ENCODE assay signal across 11 cellular contexts in the genomic region with DNA sequence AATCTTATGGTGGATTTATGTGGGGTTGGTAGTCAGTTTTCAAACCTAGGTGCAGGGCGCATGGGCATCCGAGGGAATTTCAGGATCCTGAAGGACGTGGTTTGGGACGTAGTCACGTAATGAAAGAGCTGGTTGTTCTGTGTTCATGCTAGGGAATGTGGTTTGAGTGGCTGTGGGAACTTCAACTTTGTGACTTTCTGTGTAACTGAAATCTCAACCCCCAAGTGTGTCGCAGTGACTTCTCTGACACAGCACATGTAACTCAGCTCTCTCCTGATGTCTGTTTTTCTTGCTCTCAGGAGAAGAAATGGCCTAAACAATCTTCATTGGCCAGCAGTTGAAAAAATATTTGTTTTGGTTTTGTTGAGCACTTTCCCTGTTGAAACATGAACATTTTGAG.
DNase-seq lines count a peak whose midpoint lies in the region; ATAC-seq, FAIRE-seq and TF ChIP-seq lines count a peak whose summit lies in the region.
"Had no signal": no experiment of that assay in that cellular context is flagged by ENCODE, and none has a peak within 500 bp of the region (broad histone marks: within the 10 kb centered on the region; RNA-seq: fewer than 3 reads in every experiment).

No MANE protein-coding gene starts in this region.

- no peaks in the 10 kb centered on the region for H3K9me3 ChIP-seq in ascending aorta
- H3K9me3 ChIP-seq in HepG2 (ENCODE audit: low read length): no peaks in the 10 kb centered on the region
- no peaks in the 10 kb centered on the region for H3K9me3 ChIP-seq in thoracic aorta

- no peak for TF ChIP-seq POLR2A in HepG2 (IDR thresholded peaks at IDR 0.05; ENCODE audit: insufficient read depth in 1 of 2, low read depth in 2 of 2, low read length in 2 of 2)

- CTCF ChIA-PET in HepG2 (lab: Yijun Ruan, JAX; ENCODE audit: low intra/inter-chr PET ratio, low total read pairs): no interaction called here

- peak overlapping the region; percentile 45 for H2AFZ ChIP-seq in HepG2 (ENCODE audit: low read length)

- no peak for FAIRE-seq in HepG2 (lab: Jason Lieb, UNC)
- FAIRE-seq: TTC549 had no signal

- peaks cover 14 to 38% of the 10 kb centered on the region in 2 donors for H3K4me1 ChIP-seq in ascending aorta
- peaks cover 21% of the 10 kb centered on the region for H3K4me1 ChIP-seq in HepG2 (ENCODE audit: insufficient read depth, low read length)
- peaks cover 28 to 50% of the 10 kb centered on the region in 2 donors for H3K4me1 ChIP-seq in thoracic aorta (ENCODE audit: control insufficient read depth in 1 of 2, low read depth in 2 of 2)

- ATAC-seq in HepG2: no peak; the same call in 2 of the 3 replicates
- ATAC-seq in thoracic aorta (ENCODE audit: insufficient number of reproducible peaks, low FRiP score, low read depth): peak; percentile 50
- no peak for ATAC-seq in GM19023 (IDR thresholded peaks at IDR 0.05; ENCODE audit: unreplicated experiment)
- ATAC-seq: esophagus mucosa had no signal

- H3K9ac ChIP-seq in HepG2 (ENCODE audit: insufficient read depth, low read depth, low read length): no peak overlapping the region

- H3K36me3 ChIP-seq in ascending aorta: no peaks in the 10 kb centered on the region
- no peaks in the 10 kb centered on the region for H3K36me3 ChIP-seq in HepG2 (replicated peaks in 1 of 2; ENCODE audit: control insufficient read depth in 1 of 2, insufficient read depth in 2 of 2, low read length in 2 of 2)
- H3K36me3 ChIP-seq in thoracic aorta: no peaks in the 10 kb centered on the region

- H3K79me2 ChIP-seq in HepG2 (ENCODE audit: insufficient read depth, low read length): no peaks in the 10 kb centered on the region

- TF ChIP-seq CTCF in HL-60 (IDR thresholded peaks at IDR 0.05; ENCODE audit: insufficient read depth, low read length) (no peak), ascending aorta (IDR thresholded peaks at IDR 0.05) (no peak), HepG2 (CRISPR knock-in tag; IDR thresholded peaks at IDR 0.05) (no peak), thoracic aorta (IDR thresholded peaks at IDR 0.05) (no peak)

- TF ChIP-seq EP300 in HepG2 (IDR thresholded peaks at IDR 0.05; ENCODE audit: low read depth in 2 of 2, low read length in 2 of 2) (no peak), HepG2 (CRISPR knock-in tag; IDR thresholded peaks at IDR 0.05; ENCODE audit: borderline replicate concordance) (no peak)

- DNase-seq in HL-60 (ENCODE audit: low read depth in 1 of 2, low spot score in 1 of 2) (peak in 1 of 2 experiments; percentile 48), ascending aorta (ENCODE audit: low spot score in 2 of 2) (no peak), HepG2 (ENCODE audit: low spot score) (no peak), thoracic aorta (ENCODE audit: low spot score) (no peak), activated gamma-delta T cell treated with Interleukin-2 at 50 U/mL for 16 hours (no peak), NCI-H1436 treated with DMSO at 0.1 percent for 48 hours (lab: John Stamatoyannopoulos, UW) (no peak), 8988T (no peak)
- DNase-seq: NCI-H345 had no signal

- POLR2A ChIA-PET in HepG2 (lab: Yijun Ruan, JAX): no interaction called here

- peak overlapping the region; percentile 61 for H3K4me2 ChIP-seq in HepG2 (ENCODE audit: low read depth, low read length)

- intact Hi-C loops in ascending aorta (cut with DNase I) (loop anchor here (5.0 kb wide), 1 partner anchor 200 kb away; the partner anchor contains the start of genes KLLN and PTEN), HepG2 (cut with micrococcal nuclease; ENCODE audit: unreplicated experiment) (loop anchor here (2.0 kb wide), 1 partner anchor 18 kb away; no protein-coding TSS in a partner anchor)

- TF ChIP-seq RAD21 in HepG2 (CRISPR knock-in tag; IDR thresholded peaks at IDR 0.05): no peak

- no TSS peak for BruUV-seq in HepG2 (replicated peaks; lab: Mats Ljungman, UMichigan)

- 71% methylated on average over 6 of the region's 6 CpGs for WGBS in HepG2 (ENCODE audit: low lambda C conversion rate)

- H3K27ac ChIP-seq in HL-60 (replicated peaks) (peak overlapping the region; percentile 40), ascending aorta (peak overlapping the region; percentile 89 to 92), HepG2 (ENCODE audit: extremely low read length, insufficient read depth, low read length) (peak overlapping the region; percentile 7), thoracic aorta (peak overlapping the region; percentile 86 to 89)

- in situ Hi-C loops in HepG2 (cut with HindIII; ENCODE audit: extremely low pct_ligation_motif_present, low pct_unique_long_range_greater_than_20kb): no loop called here

- H3K4me3 ChIP-seq in HL-60 (replicated peaks; ENCODE audit: insufficient read depth, low read length) (no peak overlapping the region), ascending aorta (no peak overlapping the region), HepG2 (replicated peaks in 1 of 3; ENCODE audit: insufficient read depth in 1 of 3, low read depth in 2 of 3, low read length in 3 of 3) (no peak overlapping the region; a peak in 1 of 6 replicates), thoracic aorta (peak overlapping the region; percentile 0)

- no peaks in the 10 kb centered on the region for H4K20me1 ChIP-seq in HepG2 (ENCODE audit: insufficient read depth, low read length)

- H3K27me3 ChIP-seq in HL-60 (ENCODE audit: insufficient read depth, poor library complexity, severe bottlenecking) (no peaks in the 10 kb centered on the region), ascending aorta (no peaks in the 10 kb centered on the region), HepG2 (ENCODE audit: control insufficient read depth in 1 of 2, insufficient read depth in 2 of 2, low read length in 2 of 2) (no peaks in the 10 kb centered on the region), thoracic aorta (replicated peaks; ENCODE audit: insufficient read depth) (no peaks in the 10 kb centered on the region)

TF ChIP-seq in HepG2, 621 proteins besides CTCF, POLR2A, EP300 and RAD21:
- no peak for TF ChIP-seq ZNF788 (CRISPR knock-in tag; IDR thresholded peaks at IDR 0.05; ENCODE audit: borderline replicate concordance)
- TF ChIP-seq MZF1 (CRISPR knock-in tag; IDR thresholded peaks at IDR 0.05; ENCODE audit: borderline replicate concordance): no peak
- no peak for TF ChIP-seq CREM (IDR thresholded peaks at IDR 0.05)
- TF ChIP-seq CREM (CRISPR knock-in tag; IDR thresholded peaks at IDR 0.05): no peak
- TF ChIP-seq ZNF354B (CRISPR knock-in tag; IDR thresholded peaks at IDR 0.05): no peak
- TF ChIP-seq, protein P1, sequence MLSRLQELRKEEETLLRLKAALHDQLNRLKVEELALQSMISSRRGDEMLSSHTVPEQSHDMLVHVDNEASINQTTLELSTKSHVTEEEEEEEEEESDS (CRISPR knock-in tag; IDR thresholded peaks at IDR 0.05; ENCODE audit: borderline replicate concordance): 0 out of 2 replicates have a peak, but pooled peaks have one; percentile 16

Comparison
In these comparisons a context has a peak if more than half of its experiments do, and no peak if none do; other contexts are left out.
1. H3K27ac ChIP-seq: peak in every context shown above with its lines; median percentile 90 in ascending aorta; 88 in thoracic aorta; 40 in HL-60; 7 in HepG2.